ENCODE assay signal across 2 cellular contexts in the genomic region with DNA sequence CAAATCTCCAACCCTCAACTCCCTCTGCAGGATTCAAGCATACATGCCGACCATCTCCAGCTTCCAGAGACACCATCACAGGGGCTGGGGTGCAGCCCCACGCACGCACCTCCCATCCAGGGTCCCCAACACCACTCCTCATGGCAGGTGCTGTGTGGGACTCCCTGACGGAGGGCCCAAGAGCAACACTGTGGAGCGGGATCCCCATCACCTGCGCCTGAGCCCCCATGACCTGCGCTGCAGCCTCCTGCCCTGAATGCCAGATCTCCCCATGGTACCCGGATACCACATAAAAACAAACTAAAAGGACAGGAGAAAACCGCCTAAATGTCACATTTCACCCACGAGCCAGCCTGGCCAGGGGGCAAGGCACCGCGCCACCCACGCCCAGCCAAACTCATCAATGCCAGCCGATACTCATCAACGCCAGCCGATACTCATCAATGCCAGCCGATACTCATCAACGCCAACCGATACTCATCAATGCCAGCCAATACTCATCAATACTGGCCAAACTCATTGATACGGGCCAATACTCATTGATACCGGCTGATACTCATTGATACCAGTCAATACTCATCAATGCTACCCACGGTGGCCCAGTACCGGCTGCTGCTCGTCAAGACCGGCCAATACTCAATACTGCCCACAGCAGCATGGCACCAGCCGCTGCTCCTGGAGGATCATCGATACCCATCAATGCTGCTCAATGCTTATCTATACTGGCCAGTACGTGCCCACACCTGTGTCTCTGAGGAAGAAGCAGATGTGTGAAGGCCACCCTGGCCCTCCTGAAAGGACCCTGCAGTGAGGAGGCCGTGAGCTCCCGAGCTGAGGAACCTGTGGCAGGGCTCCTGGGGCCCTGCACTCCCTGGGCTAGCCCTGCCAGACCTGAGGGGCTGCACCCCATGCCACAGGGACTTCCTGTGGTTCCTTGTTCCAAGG.
TF ChIP-seq lines count a peak whose summit lies in the region.

No MANE protein-coding gene starts in this region.

TF ChIP-seq in GM23338, 12 proteins besides CTCF, POLR2A, EP300 and RAD21:
- no peak for TF ChIP-seq ETS1 (IDR thresholded peaks at IDR 0.05)
- TF ChIP-seq, protein P1, sequence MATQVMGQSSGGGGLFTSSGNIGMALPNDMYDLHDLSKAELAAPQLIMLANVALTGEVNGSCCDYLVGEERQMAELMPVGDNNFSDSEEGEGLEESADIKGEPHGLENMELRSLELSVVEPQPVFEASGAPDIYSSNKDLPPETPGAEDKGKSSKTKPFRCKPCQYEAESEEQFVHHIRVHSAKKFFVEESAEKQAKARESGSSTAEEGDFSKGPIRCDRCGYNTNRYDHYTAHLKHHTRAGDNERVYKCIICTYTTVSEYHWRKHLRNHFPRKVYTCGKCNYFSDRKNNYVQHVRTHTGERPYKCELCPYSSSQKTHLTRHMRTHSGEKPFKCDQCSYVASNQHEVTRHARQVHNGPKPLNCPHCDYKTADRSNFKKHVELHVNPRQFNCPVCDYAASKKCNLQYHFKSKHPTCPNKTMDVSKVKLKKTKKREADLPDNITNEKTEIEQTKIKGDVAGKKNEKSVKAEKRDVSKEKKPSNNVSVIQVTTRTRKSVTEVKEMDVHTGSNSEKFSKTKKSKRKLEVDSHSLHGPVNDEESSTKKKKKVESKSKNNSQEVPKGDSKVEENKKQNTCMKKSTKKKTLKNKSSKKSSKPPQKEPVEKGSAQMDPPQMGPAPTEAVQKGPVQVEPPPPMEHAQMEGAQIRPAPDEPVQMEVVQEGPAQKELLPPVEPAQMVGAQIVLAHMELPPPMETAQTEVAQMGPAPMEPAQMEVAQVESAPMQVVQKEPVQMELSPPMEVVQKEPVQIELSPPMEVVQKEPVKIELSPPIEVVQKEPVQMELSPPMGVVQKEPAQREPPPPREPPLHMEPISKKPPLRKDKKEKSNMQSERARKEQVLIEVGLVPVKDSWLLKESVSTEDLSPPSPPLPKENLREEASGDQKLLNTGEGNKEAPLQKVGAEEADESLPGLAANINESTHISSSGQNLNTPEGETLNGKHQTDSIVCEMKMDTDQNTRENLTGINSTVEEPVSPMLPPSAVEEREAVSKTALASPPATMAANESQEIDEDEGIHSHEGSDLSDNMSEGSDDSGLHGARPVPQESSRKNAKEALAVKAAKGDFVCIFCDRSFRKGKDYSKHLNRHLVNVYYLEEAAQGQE (IDR thresholded peaks at IDR 0.05; ENCODE audit: unreplicated experiment), result no peak

TF ChIP-seq in H1, 55 proteins besides CTCF, POLR2A, EP300 and RAD21:
- no peak for TF ChIP-seq CBX5 (IDR thresholded peaks at IDR 0.05; ENCODE audit: low read depth, low read length)
